Comparison of ENCODE assay signal across 8 cellular contexts in genomic region chr3:187318819-187319616, GRCh38. TPM values are rescaled to one million over a fixed set of nuclear protein-coding genes. Genes with fewer than 3 reads are reported as not detected.
DNase-seq lines count a peak whose midpoint lies in the region; ATAC-seq and TF ChIP-seq lines count a peak whose summit lies in the region.

No MANE protein-coding gene starts in this region.

- H3K9me3 Mint-ChIP-seq in naive thymus-derived CD8-positive, alpha-beta T cell: no peaks in the 10 kb centered on the region

- POLR2A ChIA-PET in naive thymus-derived CD8-positive, alpha-beta T cell (lab: Charles Lee): no interaction called here

- H3K36me3 ChIP-seq in esophagus squamous epithelium: no peaks in the 10 kb centered on the region
- H3K36me3 ChIP-seq in upper lobe of right lung: no peaks in the 10 kb centered on the region

- H3K27ac ChIP-seq in esophagus squamous epithelium: no peak overlapping the region
- H3K27ac ChIP-seq in upper lobe of right lung: no peak overlapping the region

- peak overlapping the region in 2 of 10 donors; percentile 41 to 46 for H3K27ac Mint-ChIP-seq in naive thymus-derived CD8-positive, alpha-beta T cell

- 15 to 19% methylated on average over 13 of the region's 13 CpGs for WGBS in esophagus squamous epithelium, 2 donors

- no peaks in the 10 kb centered on the region for H3K36me3 Mint-ChIP-seq in naive thymus-derived CD8-positive, alpha-beta T cell

- DNase-seq in CMK (ENCODE audit: low read depth) (peak; percentile 12), NOMO-1 (lab: John Stamatoyannopoulos, UW; ENCODE audit: unreplicated experiment in 2 of 2) (peak; percentile 31 to 68), esophagus squamous epithelium (lab: John Stamatoyannopoulos, UW) (no peak), upper lobe of right lung (no peak), GM19238 (ENCODE audit: insufficient read length, low spot score) (no peak)
- DNase-seq in activated CD8-positive, alpha-beta memory T cell treated with anti-CD3 and anti-CD28 coated beads, Interleukin-2, amount 50 U/mL, for 24 hours (ENCODE audit: extremely low read depth): peak; percentile 3
- DNase-seq in naive thymus-derived CD8-positive, alpha-beta T cell: peak; percentile 3 to 67 (median 40)

- H3K4me3 Mint-ChIP-seq in naive thymus-derived CD8-positive, alpha-beta T cell: peak overlapping the region; percentile 17 to 75 (median 41)

- H3K4me1 ChIP-seq in esophagus squamous epithelium (peaks cover 0 to 13% (median 2%) of the 10 kb centered on the region in 3 donors), upper lobe of right lung (peaks cover 12% of the 10 kb centered on the region)

- peak overlapping the region in 3 of 4 donors; percentile 1 to 54 (median 26) for H3K4me3 ChIP-seq in esophagus squamous epithelium
- peak overlapping the region; percentile 38 for H3K4me3 ChIP-seq in upper lobe of right lung

- peak; percentile 55 to 94 (median 81) for TF ChIP-seq CTCF in esophagus squamous epithelium (IDR thresholded peaks at IDR 0.05)
- peak; percentile 84 for TF ChIP-seq CTCF in upper lobe of right lung (IDR thresholded peaks at IDR 0.05)

- peaks cover 20 to 54% (median 40%) of the 10 kb centered on the region in 5 donors for H3K27me3 Mint-ChIP-seq in naive thymus-derived CD8-positive, alpha-beta T cell

- no peaks in the 10 kb centered on the region for H3K9me3 ChIP-seq in esophagus squamous epithelium
- no peaks in the 10 kb centered on the region for H3K9me3 ChIP-seq in upper lobe of right lung

- peaks cover 0 to 73% (median 0%) of the 10 kb centered on the region in 4 donors for H3K27me3 ChIP-seq in esophagus squamous epithelium
- H3K27me3 ChIP-seq in upper lobe of right lung: peaks cover 4% of the 10 kb centered on the region

- H3K4me1 Mint-ChIP-seq in naive thymus-derived CD8-positive, alpha-beta T cell: peaks cover 4 to 16% (median 12%) of the 10 kb centered on the region in 4 donors

- ATAC-seq in HG03159 (IDR thresholded peaks at IDR 0.05; ENCODE audit: unreplicated experiment) (peak; percentile 50), upper lobe of right lung (peak; percentile 73)
- ATAC-seq in naive thymus-derived CD8-positive, alpha-beta T cell: peak; percentile 52 to 59

- intact Hi-C loops in esophagus squamous epithelium (cut with DNase I) (loop anchor here (5.0 kb wide), 1 partner anchor 358 kb away; no protein-coding TSS in a partner anchor), upper lobe of right lung (cut with DNase I) (no loop called here)

- no peak for TF ChIP-seq POLR2A in esophagus squamous epithelium (IDR thresholded peaks at IDR 0.05)

RNA-seq across cellular contexts. Expression of gene MASP1, which starts 27.5 kb away (rescaled TPM):
- 1 to 10 TPM in 3 of 4 donors, under 1 TPM in 1; 0.92 to 4.6 (median 1.2) TPM for total RNA-seq in esophagus squamous epithelium
- not detected for total RNA-seq in naive thymus-derived CD8-positive, alpha-beta T cell
- not detected for polyA plus RNA-seq in naive thymus-derived CD8-positive, alpha-beta T cell
- total RNA-seq in upper lobe of right lung: 5.9 TPM

RNA-seq across cellular contexts. Expression of gene RTP4, which starts 49.2 kb away (rescaled TPM):
- total RNA-seq in esophagus squamous epithelium (1 to 10 TPM in 2 of 4 donors, under 1 TPM in 2; 0.35 to 4.2 (median 0.95) TPM), upper lobe of right lung (5.6 TPM)
- 1 to 10 TPM; 6.4 to 7.6 TPM for total RNA-seq in naive thymus-derived CD8-positive, alpha-beta T cell
- 1 to 10 TPM; 4.4 to 9.0 (median 8.6) TPM for polyA plus RNA-seq in naive thymus-derived CD8-positive, alpha-beta T cell

Comparison
In these comparisons a context has a peak if more than half of its experiments do, and no peak if none do; other contexts are left out.
1. DNase-seq: peak in CMK (single experiment), NOMO-1 (2 of 2), activated CD8-positive, alpha-beta memory T cell treated with anti-CD3 and anti-CD28 coated beads, Interleukin-2, amount 50 U/mL, for 24 hours (single experiment) and naive thymus-derived CD8-positive, alpha-beta T cell (10 of 10); none in esophagus squamous epithelium (single experiment), upper lobe of right lung (single experiment) and GM19238 (single experiment).
2. Peak in every context shown above with its lines, with median percentiles within 50 percentile points of each other: ATAC-seq.